8 cellular contexts compared by ENCODE assay signal in genomic region chr4:151760713-151761661, GRCh38. TPM values are rescaled to one million over a fixed set of nuclear protein-coding genes. Genes with fewer than 3 reads are reported as not detected.
DNase-seq lines count a peak whose midpoint lies in the region; ATAC-seq and TF ChIP-seq lines count a peak whose summit lies in the region.

GATB (minus strand) TSS chr4:151761007; CDS start chr4:151760982, 25 bp downstream.

- H3K36me3 ChIP-seq in HUES48 (ENCODE audit: control insufficient read depth, insufficient read depth, low read length) (peaks cover 11% of the 10 kb centered on the region), NT2/D1 (ENCODE audit: insufficient read depth, insufficient read length, low read length) (peaks cover 9% of the 10 kb centered on the region), endodermal cell (ENCODE audit: control insufficient read depth, insufficient read depth, low read length) (no peaks in the 10 kb centered on the region), mesendoderm (ENCODE audit: control insufficient read depth, insufficient read depth, low read length) (no peaks in the 10 kb centered on the region)

- H3K9me3 ChIP-seq in HUES48 (ENCODE audit: control insufficient read depth, insufficient read depth, low read length) = no peaks in the 10 kb centered on the region
- no peaks in the 10 kb centered on the region for H3K9me3 ChIP-seq in NT2/D1 (ENCODE audit: insufficient read depth, low read length)
- H3K9me3 ChIP-seq in endodermal cell (ENCODE audit: control insufficient read depth, low read length) = no peaks in the 10 kb centered on the region

- peak within 1 kb of the TSS; percentile 95 for H3K27ac Mint-ChIP-seq in activated CD8-positive, alpha-beta memory T cell treated with anti-CD3 and anti-CD28 coated beads, Interleukin-2, amount 10 ng/mL, durations not matched to agents 7 days and 5 days
- H3K27ac Mint-ChIP-seq in endodermal cell = peak within 1 kb of the TSS; percentile 99

- H3K56ac ChIP-seq in mesendoderm (ENCODE audit: low read length) = peak within 1 kb of the TSS; percentile 92

- peaks cover 11% of the 10 kb centered on the region for H3K27me3 Mint-ChIP-seq in activated CD8-positive, alpha-beta memory T cell treated with anti-CD3 and anti-CD28 coated beads, Interleukin-2, amount 10 ng/mL, durations not matched to agents 7 days and 5 days
- H3K27me3 Mint-ChIP-seq in endodermal cell (ENCODE audit: insufficient read depth) = peaks cover 7% of the 10 kb centered on the region

- H3K4me1 Mint-ChIP-seq in activated CD8-positive, alpha-beta memory T cell treated with anti-CD3 and anti-CD28 coated beads, Interleukin-2, amount 10 ng/mL, durations not matched to agents 7 days and 5 days = peaks cover 23% of the 10 kb centered on the region
- H3K4me1 Mint-ChIP-seq in endodermal cell = peaks cover 10% of the 10 kb centered on the region

- H3K9ac ChIP-seq in HUES48 (ENCODE audit: low read depth, low read length) (peak within 1 kb of the TSS; percentile 86), NT2/D1 (ENCODE audit: insufficient read length, low read depth) (peak within 1 kb of the TSS; percentile 85), endodermal cell (ENCODE audit: extremely low read depth, low read length, poor library complexity, severe bottlenecking) (peak within 1 kb of the TSS; percentile 92), mesendoderm (ENCODE audit: low read length) (peak within 1 kb of the TSS; percentile 88)

- H3K9me3 Mint-ChIP-seq in activated CD8-positive, alpha-beta memory T cell treated with anti-CD3 and anti-CD28 coated beads, Interleukin-2, amount 10 ng/mL, durations not matched to agents 7 days and 5 days (ENCODE audit: low read depth) = no peaks in the 10 kb centered on the region
- H3K9me3 Mint-ChIP-seq in endodermal cell = no peaks in the 10 kb centered on the region

- H2AK5ac ChIP-seq in mesendoderm (ENCODE audit: low read length) = no peak within 1 kb of the TSS

- peak within 1 kb of the TSS; percentile 53 for H3K4me2 ChIP-seq in mesendoderm (ENCODE audit: low read length)

- no peak within 1 kb of the TSS for H2BK15ac ChIP-seq in mesendoderm (replicated peaks; ENCODE audit: low read depth)

- H3K18ac ChIP-seq in mesendoderm (ENCODE audit: low read length) = peak within 1 kb of the TSS; percentile 83

- H3K27me3 ChIP-seq in HUES48 (ENCODE audit: control insufficient read depth, insufficient read depth, low read length) = no peaks in the 10 kb centered on the region
- H3K27me3 ChIP-seq in NT2/D1 (ENCODE audit: insufficient read depth, insufficient read length) = no peaks in the 10 kb centered on the region
- H3K27me3 ChIP-seq in endodermal cell (ENCODE audit: control insufficient read depth, insufficient read depth, low read length, poor library complexity, severe bottlenecking) = peaks cover 22% of the 10 kb centered on the region
- H3K27me3 ChIP-seq in mesendoderm (ENCODE audit: insufficient read depth, low read length, poor library complexity) = no peaks in the 10 kb centered on the region

- H3K4me3 ChIP-seq in HUES48 (ENCODE audit: low read depth, low read length) (peak within 1 kb of the TSS; percentile 83), NT2/D1 (ENCODE audit: insufficient read length, low read depth) (peak within 1 kb of the TSS; percentile 93), endodermal cell (ENCODE audit: low read length) (peak within 1 kb of the TSS; percentile 88), mesendoderm (ENCODE audit: low read length) (peak within 1 kb of the TSS; percentile 96)

- no peak within 1 kb of the TSS for H2BK120ac ChIP-seq in mesendoderm (ENCODE audit: low read depth, low read length)

- TF ChIP-seq CTCF in endodermal cell (conservative IDR thresholded peaks at IDR 0.05) = peak; percentile 75

- H3K4me3 Mint-ChIP-seq in activated CD8-positive, alpha-beta memory T cell treated with anti-CD3 and anti-CD28 coated beads, Interleukin-2, amount 10 ng/mL, durations not matched to agents 7 days and 5 days = peak within 1 kb of the TSS; percentile 92
- H3K4me3 Mint-ChIP-seq in endodermal cell = peak within 1 kb of the TSS; percentile 83

- DNase-seq in D341Med (ENCODE audit: low spot score) = peak; percentile 93
- peak; percentile 91 for DNase-seq in NT2/D1 (ENCODE audit: low read depth, low spot score)
- DNase-seq in activated CD8-positive, alpha-beta memory T cell treated with anti-CD3 and anti-CD28 coated beads, Interleukin-2, amount 10 ng/mL, durations not matched to agents 7 days and 5 days = peak; percentile 95
- DNase-seq in endodermal cell = peak; percentile 99
- DNase-seq in mesendoderm = peak; percentile 99
- DNase-seq in stimulated activated CD8-positive, alpha-beta memory T cell treated with anti-CD3 and anti-CD28 coated beads, Interleukin-15, amount 100 ng/mL, for 1 hour (ENCODE audit: low read depth) = peak; percentile 81

- WGBS in endodermal cell (ENCODE audit: insufficient coverage in 1 of 2, insufficient read length in 1 of 2), 2 experiments = 7 to 13% methylated on average over 22 to 35 of the region's 35 CpGs
- no CpG with 5 or more reads among the region's 35 CpGs for WGBS in mesendoderm (ENCODE audit: extremely low coverage, insufficient coverage, low lambda C conversion rate)

- H4K5ac ChIP-seq in mesendoderm (ENCODE audit: low read length) = peak within 1 kb of the TSS; percentile 78

- peak within 1 kb of the TSS; percentile 78 for H4K8ac ChIP-seq in mesendoderm (ENCODE audit: low read depth, low read length)

- peak; percentile 100 for ATAC-seq in GM21390 (IDR thresholded peaks at IDR 0.05; ENCODE audit: unreplicated experiment)
- peak; percentile 100 for ATAC-seq in activated CD8-positive, alpha-beta memory T cell treated with anti-CD3 and anti-CD28 coated beads, Interleukin-2, amount 10 ng/mL, durations not matched to agents 7 days and 5 days

- peak within 1 kb of the TSS; percentile 81 for H3K27ac ChIP-seq in HUES48 (ENCODE audit: low read depth, low read length)
- H3K27ac ChIP-seq in endodermal cell (ENCODE audit: low read depth, low read length) = no peak within 1 kb of the TSS
- no peak within 1 kb of the TSS for H3K27ac ChIP-seq in mesendoderm (ENCODE audit: low read depth, low read length)

- CTCF ChIA-PET in activated CD8-positive, alpha-beta memory T cell treated with anti-CD3 and anti-CD28 coated beads, Interleukin-2, amount 10 ng/mL, durations not matched to agents 7 days and 5 days (lab: Charles Lee) = no interaction called here

- H3K4ac ChIP-seq in mesendoderm (ENCODE audit: low read depth, low read length) = peak within 1 kb of the TSS; percentile 95

- no peaks in the 10 kb centered on the region for H3K36me3 Mint-ChIP-seq in activated CD8-positive, alpha-beta memory T cell treated with anti-CD3 and anti-CD28 coated beads, Interleukin-2, amount 10 ng/mL, durations not matched to agents 7 days and 5 days
- peaks cover 2% of the 10 kb centered on the region for H3K36me3 Mint-ChIP-seq in endodermal cell (ENCODE audit: low read depth)

- H3K23ac ChIP-seq in mesendoderm (ENCODE audit: low read length) = peak within 1 kb of the TSS; percentile 69

- H3K79me2 ChIP-seq in mesendoderm (ENCODE audit: control insufficient read depth, insufficient read depth, low read length) = no peaks in the 10 kb centered on the region

- no peaks in the 10 kb centered on the region for H3K79me1 ChIP-seq in mesendoderm (ENCODE audit: low read length)

- H3K4me1 ChIP-seq in HUES48 (ENCODE audit: control insufficient read depth, insufficient read depth, low read length) = peaks cover 5% of the 10 kb centered on the region; the same call in 1 of the 2 replicates
- no peaks in the 10 kb centered on the region for H3K4me1 ChIP-seq in NT2/D1 (ENCODE audit: insufficient read depth, insufficient read length)
- no peaks in the 10 kb centered on the region for H3K4me1 ChIP-seq in endodermal cell (ENCODE audit: control insufficient read depth, insufficient read depth, low read length)
- H3K4me1 ChIP-seq in mesendoderm (ENCODE audit: control insufficient read depth, low read depth, low read length) = no peaks in the 10 kb centered on the region

- H2BK5ac ChIP-seq in mesendoderm (ENCODE audit: low read length) = no peak within 1 kb of the TSS

RNA-seq across cellular contexts. Expression of gene GATB, which starts in this region (rescaled TPM):
- total RNA-seq in activated CD8-positive, alpha-beta memory T cell treated with anti-CD3 and anti-CD28 coated beads, Interleukin-2, amount 10 ng/mL, durations not matched to agents 7 days and 5 days = 10 to 100 TPM; 14.1 to 17.9 TPM
- total RNA-seq in endodermal cell = 10 to 100 TPM; 18.3 to 20.5 TPM
- polyA plus RNA-seq in endodermal cell (2013, experiment 1 of 2) = 15.9 TPM
- polyA plus RNA-seq in endodermal cell (2013, experiment 2 of 2) = 16.8 TPM
- polyA plus RNA-seq in mesendoderm (2013, experiment 1 of 2) = 9.5 TPM
- 10.1 TPM for polyA plus RNA-seq in mesendoderm (2013, experiment 2 of 2)
